In the genomic region with DNA sequence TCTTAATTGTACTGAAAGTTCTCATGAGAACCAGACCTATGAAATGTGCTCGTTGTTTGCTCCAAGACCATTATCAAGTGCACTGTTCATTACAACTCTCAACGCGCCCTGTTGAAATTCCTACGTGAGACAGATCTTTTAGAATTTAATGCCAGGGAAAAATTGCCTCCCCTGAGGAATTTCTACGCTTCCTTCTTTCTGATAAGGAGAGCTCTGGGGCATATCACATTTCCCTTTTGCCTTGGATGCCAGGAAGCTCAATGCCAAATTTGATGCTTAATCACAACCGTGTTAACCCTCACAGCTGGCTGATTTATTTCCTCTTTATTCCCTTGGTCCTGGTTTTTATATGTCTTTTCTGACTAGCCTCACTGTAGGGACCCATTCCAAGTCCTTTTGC, we compare ENCODE assay signal across 1 cellular context.
A peak's percentile ranks its signal among the peaks of the same experiment; 100 is the strongest.
TF ChIP-seq lines count a peak whose summit lies in the region.

No MANE protein-coding gene starts in this region.

TF ChIP-seq in SK-N-SH treated with all-trans-retinoic acid at 6 μM for 48 hours, 23 proteins besides CTCF, POLR2A, EP300 and RAD21 (continued from another document):
- TF ChIP-seq TSHZ2 (CRISPR knock-in tag; IDR thresholded peaks at IDR 0.05) (no peak), PPARA (CRISPR knock-in tag; IDR thresholded peaks at IDR 0.05; ENCODE audit: borderline replicate concordance) (no peak), ZC3H10 (CRISPR knock-in tag; IDR thresholded peaks at IDR 0.05) (no peak), ZNF565 (CRISPR knock-in tag; conservative IDR thresholded peaks at IDR 0.05; ENCODE audit: low read depth) (no peak), RARB (CRISPR knock-in tag; IDR thresholded peaks at IDR 0.05) (no peak), TOX (CRISPR knock-in tag; IDR thresholded peaks at IDR 0.05; ENCODE audit: borderline replicate concordance) (no peak), ISL1 (CRISPR knock-in tag; IDR thresholded peaks at IDR 0.05) (peak; percentile 93), GLIS3 (CRISPR knock-in tag; IDR thresholded peaks at IDR 0.05) (0 out of 2 replicates have a peak, but pooled peaks have one; percentile 63), CREB5 (CRISPR knock-in tag; IDR thresholded peaks at IDR 0.05; ENCODE audit: low read depth) (no peak)
